ENCODE assay signal across 9 cellular contexts in the genomic region with DNA sequence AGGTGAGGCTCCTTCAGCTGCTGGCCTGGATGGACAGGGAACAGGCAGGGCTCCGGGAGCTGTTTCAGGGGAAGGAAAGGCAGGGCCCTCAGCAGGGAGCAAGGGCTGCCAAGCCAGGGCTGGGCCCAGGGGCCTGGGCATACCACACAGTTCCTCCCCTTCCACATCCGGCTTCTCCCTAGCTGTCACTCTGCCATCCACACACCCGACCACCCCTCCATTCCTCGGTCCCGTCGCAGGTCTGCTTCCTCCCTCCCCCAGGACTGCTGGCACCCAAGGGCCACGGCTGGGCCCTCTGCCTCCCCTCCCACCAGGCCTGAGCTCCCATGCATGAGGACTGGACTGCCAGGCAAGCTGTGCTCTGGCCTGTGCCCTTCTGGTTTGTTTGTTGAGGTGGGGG. TPM values are rescaled to one million over a fixed set of nuclear protein-coding genes. Genes with fewer than 3 reads are reported as not detected.
DNase-seq lines count a peak whose midpoint lies in the region; TF ChIP-seq lines count a peak whose summit lies in the region.
"Had no signal": no experiment of that assay in that cellular context is flagged by ENCODE, and none has a peak within 500 bp of the region (broad histone marks: within the 10 kb centered on the region; RNA-seq: fewer than 3 reads in every experiment).

No MANE protein-coding gene starts in this region.

- no peak overlapping the region for H3K4me3 ChIP-seq in muscle layer of duodenum (ENCODE audit: low read depth in 1 of 2, low read length in 2 of 2)
- no peak overlapping the region for H3K4me3 ChIP-seq in transverse colon

- TF ChIP-seq CTCF in transverse colon (IDR thresholded peaks at IDR 0.05) = no peak

- POLR2A ChIA-PET in HEK293T (lab: Yijun Ruan, JAX) = no interaction called here

- H3K36me3 ChIP-seq in muscle layer of duodenum (ENCODE audit: control insufficient read depth in 1 of 2, insufficient read depth in 2 of 2, low read length in 2 of 2) (peaks cover 15 to 30% of the 10 kb centered on the region in 2 donors), transverse colon (peaks cover 0 to 5% (median 2%) of the 10 kb centered on the region in 4 donors)

- TF ChIP-seq POLR2A in transverse colon (IDR thresholded peaks at IDR 0.05) = no peak

- in situ Hi-C loops in transverse colon (cut with MboI; ENCODE audit: low pct_ligation_motif_present in 1 of 4, low pct_unique_long_range_greater_than_20kb in 1 of 4, low sequenced_read_pairs in 3 of 4) = no loop called here

- peaks cover 41% of the 10 kb centered on the region for H3K36me3 Mint-ChIP-seq in activated naive CD4-positive, alpha-beta T cell treated with anti-CD3 and anti-CD28 coated beads, Interleukin-2, amount 10 ng/mL, durations not matched to agents 7 days and 5 days

- H3K9me3 ChIP-seq in muscle layer of duodenum (ENCODE audit: control insufficient read depth in 1 of 2, low read length in 2 of 2) (no peaks in the 10 kb centered on the region), transverse colon (no peaks in the 10 kb centered on the region)

- CTCF ChIA-PET in activated naive CD4-positive, alpha-beta T cell treated with anti-CD3 and anti-CD28 coated beads, Interleukin-2, amount 10 ng/mL, durations not matched to agents 7 days and 5 days (lab: Charles Lee) = interaction anchor here (0.5 to 2.2 kb wide), 7 partner anchors 8 to 104 kb away, joined by 3 to 16 read pairs (median 6); a partner anchor contains a TSS
- CTCF ChIA-PET in HEK293T (lab: Yijun Ruan, JAX) = interaction anchor here (1.1 kb wide), 1 partner anchor 72 kb away, joined by 3 read pairs; no protein-coding TSS in a partner anchor

- H3K4me3 Mint-ChIP-seq in activated naive CD4-positive, alpha-beta T cell treated with anti-CD3 and anti-CD28 coated beads, Interleukin-2, amount 10 ng/mL, durations not matched to agents 7 days and 5 days = peak overlapping the region; percentile 35

- H3K4me1 ChIP-seq in muscle layer of duodenum (ENCODE audit: control insufficient read depth in 1 of 2, insufficient read depth in 2 of 2, low read length in 2 of 2) (peaks cover 29 to 42% of the 10 kb centered on the region in 2 donors), transverse colon (peaks cover 18 to 43% (median 25%) of the 10 kb centered on the region in 4 donors)

- no peaks in the 10 kb centered on the region for H3K27me3 ChIP-seq in muscle layer of duodenum (ENCODE audit: low read depth, low read length)
- H3K27me3 ChIP-seq in transverse colon = no peaks in the 10 kb centered on the region

- no peak for DNase-seq in activated naive CD4-positive, alpha-beta T cell treated with anti-CD3 and anti-CD28 coated beads, Interleukin-2, amount 10 ng/mL, durations not matched to agents 7 days and 5 days
- DNase-seq in activated naive CD4-positive, alpha-beta T cell treated with Interleukin-2 at 50 U/mL for 16 hours = no peak
- DNase-seq in caudate nucleus (lab: John Stamatoyannopoulos, UW) (no peak), transverse colon (no peak), Ammon's horn (ENCODE audit: low spot score) (no peak), HEK293T (ENCODE audit: extremely low spot score) (no peak), pons (ENCODE audit: low spot score) (no peak)
- DNase-seq: activated CD4-positive, CD25-positive, alpha-beta regulatory T cell treated with anti-CD3 and anti-CD28 coated beads, Interleukin-2, amount 50 U/mL, for 72 hours had no signal

- no peaks in the 10 kb centered on the region for H3K9me3 Mint-ChIP-seq in activated naive CD4-positive, alpha-beta T cell treated with anti-CD3 and anti-CD28 coated beads, Interleukin-2, amount 10 ng/mL, durations not matched to agents 7 days and 5 days

- peak overlapping the region; percentile 69 for H3K27ac ChIP-seq in caudate nucleus (ENCODE audit: low read depth, low read length)
- H3K27ac ChIP-seq in muscle layer of duodenum (ENCODE audit: low read length) = peak overlapping the region; percentile 65
- H3K27ac ChIP-seq in transverse colon = peak overlapping the region; percentile 52 to 72 (median 69)

- H3K4me1 Mint-ChIP-seq in activated naive CD4-positive, alpha-beta T cell treated with anti-CD3 and anti-CD28 coated beads, Interleukin-2, amount 10 ng/mL, durations not matched to agents 7 days and 5 days = peaks cover 60% of the 10 kb centered on the region

- H3K27me3 Mint-ChIP-seq in activated naive CD4-positive, alpha-beta T cell treated with anti-CD3 and anti-CD28 coated beads, Interleukin-2, amount 10 ng/mL, durations not matched to agents 7 days and 5 days = no peaks in the 10 kb centered on the region

- intact Hi-C loops in transverse colon (cut with DNase I; ENCODE audit: low total_unique reads) = no loop called here

- peak overlapping the region; percentile 89 for H3K27ac Mint-ChIP-seq in activated naive CD4-positive, alpha-beta T cell treated with anti-CD3 and anti-CD28 coated beads, Interleukin-2, amount 10 ng/mL, durations not matched to agents 7 days and 5 days

- TF ChIP-seq EP300 in transverse colon (IDR thresholded peaks at IDR 0.05; ENCODE audit: low read depth) = no peak

- WGBS in transverse colon (ENCODE audit: low coverage in 1 of 2), 2 donors = 69% methylated on average over 7 of the region's 7 CpGs; no CpG with 5 or more reads in 1 of the 2 donors

TF ChIP-seq in HEK293T, 16 proteins besides CTCF, POLR2A, EP300 and RAD21:
- TF ChIP-seq ARNT (IDR thresholded peaks at IDR 0.05) (no peak), L3MBTL2 (conservative IDR thresholded peaks at IDR 0.05) (no peak), HDGF (IDR thresholded peaks at IDR 0.05; ENCODE audit: borderline replicate concordance) (no peak), ZNF384 (IDR thresholded peaks at IDR 0.05) (no peak)

RNA-seq across cellular contexts. Expression of a gene that starts 24.0 kb away (rescaled TPM):
- total RNA-seq in transverse colon = 10 to 100 TPM in 3 of 4 donors, 1 to 10 TPM in 1; 8.8 to 29.5 (median 19.0) TPM

RNA-seq across cellular contexts. Expression of a gene that starts 38.4 kb away (rescaled TPM):
- 100 to 1,000 TPM in 1 of 4 donors, 10 to 100 TPM in 3; 46.4 to 495 (median 55.7) TPM for total RNA-seq in transverse colon

RNA-seq across cellular contexts. Expression of a gene that starts 40.2 kb away (rescaled TPM):
- total RNA-seq in transverse colon = 10 to 100 TPM; 46.0 to 75.9 (median 66.6) TPM

RNA-seq across cellular contexts. Expression of a gene that starts 41.5 kb away (rescaled TPM):
- total RNA-seq in transverse colon = not detected
